12 cellular contexts compared by ENCODE assay signal in the genomic region with DNA sequence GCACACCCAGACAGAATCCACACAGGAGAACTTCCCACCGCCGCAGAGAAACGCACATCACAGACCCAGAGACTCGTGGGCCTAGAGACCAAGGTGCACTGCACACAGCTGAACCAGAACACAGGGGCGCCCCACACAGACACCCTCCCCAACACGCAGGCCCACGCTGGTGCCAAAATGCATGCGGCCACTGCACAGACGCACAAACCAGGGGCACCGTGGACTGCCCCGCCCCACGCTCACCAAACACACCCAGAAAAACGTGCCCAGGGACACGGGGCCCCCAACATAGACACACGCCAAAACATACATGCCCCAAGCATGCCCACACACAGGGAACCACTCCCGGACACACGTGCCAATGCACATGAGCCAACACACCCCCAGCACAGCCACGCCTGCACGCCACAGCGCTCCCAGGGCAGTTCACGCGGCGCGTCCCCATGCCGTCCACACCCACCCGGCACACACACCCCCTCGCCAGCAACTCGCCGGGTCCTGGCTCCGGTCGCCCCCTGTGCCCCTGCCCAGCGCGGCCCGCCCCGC. TPM values are rescaled to one million over a fixed set of nuclear protein-coding genes. Genes with fewer than 3 reads are reported as not detected.
DNase-seq lines count a peak whose midpoint lies in the region; ATAC-seq and TF ChIP-seq lines count a peak whose summit lies in the region.
"Had no signal": no experiment of that assay in that cellular context is flagged by ENCODE, and none has a peak within 500 bp of the region (broad histone marks: within the 10 kb centered on the region; RNA-seq: fewer than 3 reads in every experiment).

No MANE protein-coding gene starts in this region.

- H3K4me1 Mint-ChIP-seq in type B pancreatic cell (ENCODE audit: unreplicated experiment) = peaks cover 18% of the 10 kb centered on the region

- peaks cover 14% of the 10 kb centered on the region for H3K4me1 ChIP-seq in left ventricle myocardium inferior
- peaks cover 4 to 22% of the 10 kb centered on the region in 2 donors for H3K4me1 ChIP-seq in left lung
- H3K4me1 ChIP-seq in gastrocnemius medialis = no peaks in the 10 kb centered on the region

- no peak for DNase-seq in left ventricle myocardium inferior
- no peak for DNase-seq in left cardiac atrium
- no peak for DNase-seq in astrocyte of the cerebellum (ENCODE audit: low read depth)
- peak in 1 of 2 donors; percentile 68 for DNase-seq in left lung
- DNase-seq in type B pancreatic cell (ENCODE audit: extremely low spot score, unreplicated experiment) = no peak
- DNase-seq in putamen (ENCODE audit: low spot score) = no peak
- no peak for DNase-seq in gastrocnemius medialis
- no peak for DNase-seq in DMS114 treated with DMSO at 0.1 percent for 48 hours (lab: John Stamatoyannopoulos, UW; ENCODE audit: unreplicated experiment)
- DNase-seq: body of pancreas; DMS 273 treated with DMSO at 0.1 percent for 48 hours; NCI-H2081 treated with DMSO at 0.1 percent for 48 hours; stimulated activated CD4-positive, alpha-beta T cell treated with anti-CD3 and anti-CD28 coated beads, Interleukin-4, amount 100 ng/mL, for 4 hours had no signal

- peaks cover 98% of the 10 kb centered on the region for H3K27me3 ChIP-seq in left ventricle myocardium inferior (ENCODE audit: low read depth)
- peaks cover 21 to 95% of the 10 kb centered on the region in 2 donors for H3K27me3 ChIP-seq in left lung
- peaks cover 31 to 44% (median 42%) of the 10 kb centered on the region in 3 donors for H3K27me3 ChIP-seq in gastrocnemius medialis

- no peaks in the 10 kb centered on the region for H3K9me3 Mint-ChIP-seq in type B pancreatic cell

- peak overlapping the region; percentile 53 for H3K4me3 ChIP-seq in left ventricle myocardium inferior
- peak overlapping the region; percentile 26 for H3K4me3 ChIP-seq in astrocyte of the cerebellum (ENCODE audit: low read depth, low read length)
- H3K4me3 ChIP-seq in left lung = peak overlapping the region; percentile 9 to 11
- no peak overlapping the region for H3K4me3 ChIP-seq in gastrocnemius medialis
- H3K4me3 ChIP-seq: body of pancreas had no signal

- no peak for TF ChIP-seq POLR2A in gastrocnemius medialis (IDR thresholded peaks at IDR 0.05)

- H3K27ac Mint-ChIP-seq in type B pancreatic cell = peak overlapping the region; percentile 11

- ATAC-seq in left cardiac atrium (no peak), left lung (peak; percentile 27), gastrocnemius medialis (no peak)
- ATAC-seq: body of pancreas had no signal

- no peaks in the 10 kb centered on the region for H3K9me3 ChIP-seq in left ventricle myocardium inferior (replicated peaks)
- no peaks in the 10 kb centered on the region for H3K9me3 ChIP-seq in left lung
- no peaks in the 10 kb centered on the region for H3K9me3 ChIP-seq in gastrocnemius medialis
- H3K9me3 ChIP-seq: body of pancreas had no signal

- H3K36me3 ChIP-seq in left ventricle myocardium inferior (no peaks in the 10 kb centered on the region), left lung (no peaks in the 10 kb centered on the region), gastrocnemius medialis (no peaks in the 10 kb centered on the region)

- H3K27me3 Mint-ChIP-seq in type B pancreatic cell = peaks cover 72% of the 10 kb centered on the region

- H3K27ac ChIP-seq in left ventricle myocardium inferior (replicated peaks) (no peak overlapping the region), left lung (no peak overlapping the region), gastrocnemius medialis (no peak overlapping the region)
- H3K27ac ChIP-seq: body of pancreas had no signal

- H3K4me3 Mint-ChIP-seq in type B pancreatic cell = peak overlapping the region; percentile 81

- TF ChIP-seq CTCF in left ventricle myocardium inferior (IDR thresholded peaks at IDR 0.05; ENCODE audit: borderline replicate concordance) (no peak), astrocyte of the cerebellum (IDR thresholded peaks at IDR 0.05; ENCODE audit: low read depth, low read length, missing control alignments) (no peak), left lung (IDR thresholded peaks at IDR 0.05) (no peak), type B pancreatic cell (conservative IDR thresholded peaks at IDR 0.05) (peak; percentile 5), gastrocnemius medialis (IDR thresholded peaks at IDR 0.05 in 4 of 5, conservative IDR thresholded peaks at IDR 0.05 in 1 of 5) (no peak)

- intact Hi-C loops in left ventricle myocardium inferior (cut with micrococcal nuclease) (no loop called here), left cardiac atrium (cut with DNase I) (no loop called here), left lung (cut with DNase I) (no loop called here), gastrocnemius medialis (cut with DNase I; ENCODE audit: low total_unique reads) (no loop called here)

- in situ Hi-C loops in astrocyte of the cerebellum (cut with HindIII; ENCODE audit: low sequenced_read_pairs) = no loop called here
- in situ Hi-C loops in gastrocnemius medialis (cut with MboI; ENCODE audit: low sequenced_read_pairs in 4 of 4) = no loop called here

- no peaks in the 10 kb centered on the region for H3K36me3 Mint-ChIP-seq in type B pancreatic cell

RNA-seq across cellular contexts. Expression of a gene that starts 7.8 kb away (rescaled TPM):
- not detected for total RNA-seq in left ventricle myocardium inferior
- under 1 TPM in 1 of 2 donors, not detected in 1; 0.05 TPM for total RNA-seq in left cardiac atrium
- 1 to 10 TPM; 4.2 to 4.9 TPM for total RNA-seq in left lung
- total RNA-seq in type B pancreatic cell (ENCODE audit: low replicate concordance) = 0.53 and 1.3 TPM in 2 replicates
- under 1 TPM in 2 of 4 donors, not detected in 2; 0.02 to 0.03 TPM for total RNA-seq in gastrocnemius medialis

Comparison
In these comparisons a context has a peak if more than half of its experiments do, and no peak if none do; other contexts are left out.
1. H3K4me3 ChIP-seq: peak in left ventricle myocardium inferior (single experiment), astrocyte of the cerebellum (single experiment) and left lung (2 of 2); none in gastrocnemius medialis (0 of 4).